Comparison of ENCODE assay signal across 8 cellular contexts in genomic region chr16:77807-78443, GRCh38. TPM values are rescaled to one million over a fixed set of nuclear protein-coding genes. Genes with fewer than 3 reads are reported as not detected.
DNase-seq lines count a peak whose midpoint lies in the region; ATAC-seq and TF ChIP-seq lines count a peak whose summit lies in the region.

A gene with protein sequence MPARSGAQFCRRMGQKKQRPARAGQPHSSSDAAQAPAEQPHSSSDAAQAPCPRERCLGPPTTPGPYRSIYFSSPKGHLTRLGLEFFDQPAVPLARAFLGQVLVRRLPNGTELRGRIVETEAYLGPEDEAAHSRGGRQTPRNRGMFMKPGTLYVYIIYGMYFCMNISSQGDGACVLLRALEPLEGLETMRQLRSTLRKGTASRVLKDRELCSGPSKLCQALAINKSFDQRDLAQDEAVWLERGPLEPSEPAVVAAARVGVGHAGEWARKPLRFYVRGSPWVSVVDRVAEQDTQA (plus strand): TSS chr16:78225. CDS start chr16:78310, 85 bp downstream.

- H3K9me3 ChIP-seq in ectodermal cell (ENCODE audit: control insufficient read depth, low read length) (no peaks in the 10 kb centered on the region), lower lobe of right lung (no peaks in the 10 kb centered on the region)

- H3K36me3 ChIP-seq in ectodermal cell (ENCODE audit: control insufficient read depth, insufficient read depth, low read length) (peaks cover 4% of the 10 kb centered on the region), lower lobe of right lung (peaks cover 21% of the 10 kb centered on the region)

- peaks cover 9% of the 10 kb centered on the region for H3K36me3 Mint-ChIP-seq in activated CD4-positive, alpha-beta memory T cell treated with anti-CD3 and anti-CD28 coated beads, Interleukin-2, amount 10 ng/mL, durations not matched to agents 7 days and 5 days (ENCODE audit: low read depth)

- H3K27me3 ChIP-seq in ectodermal cell (ENCODE audit: control insufficient read depth, insufficient read depth, low read length, poor library complexity, severe bottlenecking) (peaks cover 10% of the 10 kb centered on the region), lower lobe of right lung (ENCODE audit: low read depth) (no peaks in the 10 kb centered on the region)

- ATAC-seq in GM18519 (IDR thresholded peaks at IDR 0.05; ENCODE audit: low FRiP score, unreplicated experiment) (peak; percentile 35), HG03097 (IDR thresholded peaks at IDR 0.05; ENCODE audit: low FRiP score, unreplicated experiment) (peak; percentile 51), lower lobe of right lung (peak; percentile 88 to 91)

- H3K4me1 ChIP-seq in ectodermal cell (ENCODE audit: control insufficient read depth, insufficient read depth, low read length) (peaks cover 36% of the 10 kb centered on the region), lower lobe of right lung (peaks cover 58% of the 10 kb centered on the region)

- 1% methylated on average over 83 of the region's 83 CpGs for WGBS in ectodermal cell, 2 experiments

- H3K4me1 Mint-ChIP-seq in activated CD4-positive, alpha-beta memory T cell treated with anti-CD3 and anti-CD28 coated beads, Interleukin-2, amount 10 ng/mL, durations not matched to agents 7 days and 5 days: peaks cover 33% of the 10 kb centered on the region

- intact Hi-C loops in lower lobe of right lung (cut with DNase I): no loop called here

- CTCF ChIA-PET in activated CD4-positive, alpha-beta memory T cell treated with anti-CD3 and anti-CD28 coated beads, Interleukin-2, amount 10 ng/mL, durations not matched to agents 7 days and 5 days (lab: Charles Lee): interaction anchor here (1.1 to 3.0 kb wide), 4 partner anchors 12 to 19 kb away, joined by 3 to 15 read pairs (median 6); no protein-coding TSS in a partner anchor

- H3K4me3 ChIP-seq in ectodermal cell (ENCODE audit: insufficient read depth, low read depth, low read length) (peak within 1 kb of the TSS; percentile 64), lower lobe of right lung (peak within 1 kb of the TSS; percentile 92)

- H3K27ac Mint-ChIP-seq in activated CD4-positive, alpha-beta memory T cell treated with anti-CD3 and anti-CD28 coated beads, Interleukin-2, amount 10 ng/mL, durations not matched to agents 7 days and 5 days: peak within 1 kb of the TSS; percentile 82

- H3K27ac ChIP-seq in ectodermal cell (ENCODE audit: insufficient read depth, low read depth, low read length, poor library complexity, severe bottlenecking) (no peak within 1 kb of the TSS), lower lobe of right lung (peak within 1 kb of the TSS; percentile 94)

- TF ChIP-seq CTCF in lower lobe of right lung (IDR thresholded peaks at IDR 0.05): no peak

- H3K27me3 Mint-ChIP-seq in activated CD4-positive, alpha-beta memory T cell treated with anti-CD3 and anti-CD28 coated beads, Interleukin-2, amount 10 ng/mL, durations not matched to agents 7 days and 5 days: peaks cover 18% of the 10 kb centered on the region

- peak within 1 kb of the TSS; percentile 84 for H3K4me3 Mint-ChIP-seq in activated CD4-positive, alpha-beta memory T cell treated with anti-CD3 and anti-CD28 coated beads, Interleukin-2, amount 10 ng/mL, durations not matched to agents 7 days and 5 days

- DNase-seq in A172 (ENCODE audit: low spot score) (peak; percentile 64), NCI-H526 treated with DMSO at 0.1 percent for 48 hours (lab: John Stamatoyannopoulos, UW) (peak; percentile 10), lower lobe of right lung (peak; percentile 88)
- peak; percentile 85 for DNase-seq in activated CD4-positive, alpha-beta memory T cell treated with anti-CD3 and anti-CD28 coated beads, Interleukin-2, amount 10 ng/mL, durations not matched to agents 7 days and 5 days
- peak; percentile 69 to 85 (median 70) for DNase-seq in stimulated activated CD4-positive, alpha-beta T cell treated with anti-CD3 and anti-CD28 coated beads, TNF-alpha, amount 100 ng/mL, for 24 hours (ENCODE audit: low read depth in 3 of 3)

- POLR2A ChIA-PET in activated CD4-positive, alpha-beta memory T cell treated with anti-CD3 and anti-CD28 coated beads, Interleukin-2, amount 10 ng/mL, durations not matched to agents 7 days and 5 days (lab: Charles Lee): interaction anchor here (0.9 to 3.2 kb wide), 9 partner anchors 9 to 151 kb away, joined by 3 to 18 read pairs (median 4); partner anchors contain the start of genes LUC7L, POLR3K and SNRNP25

- H3K9me3 Mint-ChIP-seq in activated CD4-positive, alpha-beta memory T cell treated with anti-CD3 and anti-CD28 coated beads, Interleukin-2, amount 10 ng/mL, durations not matched to agents 7 days and 5 days: no peaks in the 10 kb centered on the region

RNA-seq across cellular contexts. Expression of the gene that starts here (rescaled TPM):
- total RNA-seq in A172 (2014; rRNA removed; shearing (Covaris generic)): 144 TPM in 2 replicates
- total RNA-seq in activated CD4-positive, alpha-beta memory T cell treated with anti-CD3 and anti-CD28 coated beads, Interleukin-2, amount 10 ng/mL, durations not matched to agents 7 days and 5 days: 10 to 100 TPM; 59.9 to 64.3 TPM
- 36.8 TPM for polyA plus RNA-seq in ectodermal cell (2013, experiment 1 of 4)
- polyA plus RNA-seq in ectodermal cell (2013, experiment 2 of 4): 36.7 TPM
- polyA plus RNA-seq in ectodermal cell (2013, experiment 3 of 4): 35.8 TPM
- polyA plus RNA-seq in ectodermal cell (2013, experiment 4 of 4): 42.3 TPM
- 38.5 TPM for total RNA-seq in lower lobe of right lung

Comparison
In these comparisons a context has a peak if more than half of its experiments do, and no peak if none do; other contexts are left out.
1. DNase-seq: peak in every context shown above with its lines; median percentile 88 in lower lobe of right lung; 85 in activated CD4-positive, alpha-beta memory T cell treated with anti-CD3 and anti-CD28 coated beads, Interleukin-2, amount 10 ng/mL, durations not matched to agents 7 days and 5 days; 70 in stimulated activated CD4-positive, alpha-beta T cell treated with anti-CD3 and anti-CD28 coated beads, TNF-alpha, amount 100 ng/mL, for 24 hours; 64 in A172; 10 in NCI-H526 treated with DMSO at 0.1 percent for 48 hours.
2. ATAC-seq: peak in every context shown above with its lines; median percentile 90 in lower lobe of right lung; 51 in HG03097; 35 in GM18519.